ENCODE assay signal across 8 cellular contexts in genomic region chr22:37021710-37022482, GRCh38. TPM values are rescaled to one million over a fixed set of nuclear protein-coding genes. Genes with fewer than 3 reads are reported as not detected.
DNase-seq lines count a peak whose midpoint lies in the region; ATAC-seq, FAIRE-seq and TF ChIP-seq lines count a peak whose summit lies in the region.

No MANE protein-coding gene starts in this region.

- H3K27ac Mint-ChIP-seq in activated naive CD4-positive, alpha-beta T cell treated with anti-CD3 and anti-CD28 coated beads for 36 hours: no peak overlapping the region

- H3K27me3 Mint-ChIP-seq in activated naive CD4-positive, alpha-beta T cell treated with anti-CD3 and anti-CD28 coated beads for 36 hours (ENCODE audit: low read depth): peaks cover 22% of the 10 kb centered on the region

- peak; percentile 66 for FAIRE-seq in GM12891 (lab: Jason Lieb, UNC)

- H3K36me3 Mint-ChIP-seq in activated naive CD4-positive, alpha-beta T cell treated with anti-CD3 and anti-CD28 coated beads for 36 hours (ENCODE audit: low read depth): no peaks in the 10 kb centered on the region

- intact Hi-C loops in activated naive CD4-positive, alpha-beta T cell treated with anti-CD3 and anti-CD28 coated beads for 36 hours (cut with micrococcal nuclease): no loop called here
- intact Hi-C loops in left ventricle myocardium superior (cut with micrococcal nuclease): no loop called here

- no peak for TF ChIP-seq POLR2A in GM12891 (IDR thresholded peaks at IDR 0.05; ENCODE audit: low read depth, low read length)

- DNase-seq in GM12891 (ENCODE audit: insufficient read length, low spot score) (peak; percentile 80), RPMI8226 (peak; percentile 73), left ventricle myocardium superior (peak; percentile 67), HPDE6-E6E7 (ENCODE audit: extremely low spot score) (no peak)
- DNase-seq in activated naive CD4-positive, alpha-beta T cell treated with anti-CD3 and anti-CD28 coated beads for 36 hours: peak; percentile 54
- peak; percentile 74 for DNase-seq in stimulated activated CD4-positive, alpha-beta T cell treated with anti-CD3 and anti-CD28 coated beads, Interleukin-15, amount 100 ng/mL, for 24 hours

- no peaks in the 10 kb centered on the region for H3K9me3 Mint-ChIP-seq in activated naive CD4-positive, alpha-beta T cell treated with anti-CD3 and anti-CD28 coated beads for 36 hours

- CTCF ChIA-PET in activated naive CD4-positive, alpha-beta T cell treated with anti-CD3 and anti-CD28 coated beads for 36 hours (lab: Charles Lee): interaction anchor here (0.6 to 2.8 kb wide), 9 partner anchors 13 to 246 kb away, joined by 3 to 15 read pairs (median 3); partner anchors contain the start of genes IFT27 and RAC2

- H3K4me3 Mint-ChIP-seq in activated naive CD4-positive, alpha-beta T cell treated with anti-CD3 and anti-CD28 coated beads for 36 hours: no peak overlapping the region

- H3K4me1 Mint-ChIP-seq in activated naive CD4-positive, alpha-beta T cell treated with anti-CD3 and anti-CD28 coated beads for 36 hours (ENCODE audit: low read depth): peaks cover 4% of the 10 kb centered on the region

- ATAC-seq in left ventricle myocardium superior: no peak
- ATAC-seq in GM18867 (IDR thresholded peaks at IDR 0.05; ENCODE audit: unreplicated experiment): no peak
- no peak for ATAC-seq in GM19324 (IDR thresholded peaks at IDR 0.05; ENCODE audit: low FRiP score, unreplicated experiment)

TF ChIP-seq in GM12891, 5 proteins besides CTCF, POLR2A, EP300 and RAD21:
- TF ChIP-seq POLR2AphosphoS5 (IDR thresholded peaks at IDR 0.05; ENCODE audit: low read depth, low read length) (no peak), SPI1 (IDR thresholded peaks at IDR 0.05; ENCODE audit: low read depth, low read length) (peak; percentile 65), PAX5 (IDR thresholded peaks at IDR 0.05; ENCODE audit: insufficient read depth, low read length, severe bottlenecking) (no peak), TAF1 (IDR thresholded peaks at IDR 0.05; ENCODE audit: low read depth, low read length) (no peak), POU2F2 (IDR thresholded peaks at IDR 0.05; ENCODE audit: low read depth, low read length) (no peak)
TF ChIP-seq in GM12891: peak in this region for 1.

RNA-seq across cellular contexts. Expression of gene MPST, which starts 2.4 kb away (rescaled TPM):
- polyA plus RNA-seq in GM12891 (2012; ENCODE audit: low read depth, missing spikeins): 15.9 TPM
- total RNA-seq in activated naive CD4-positive, alpha-beta T cell treated with anti-CD3 and anti-CD28 coated beads for 36 hours: 1 to 10 TPM; 2.8 to 2.9 TPM
- total RNA-seq in left ventricle myocardium superior: 56.7 TPM

RNA-seq across cellular contexts. Expression of gene TST, which starts 2.6 kb away (rescaled TPM):
- polyA plus RNA-seq in GM12891 (2012; ENCODE audit: low read depth, missing spikeins): 6.8 TPM
- total RNA-seq in activated naive CD4-positive, alpha-beta T cell treated with anti-CD3 and anti-CD28 coated beads for 36 hours: under 1 TPM; 0.38 to 0.44 TPM
- total RNA-seq in left ventricle myocardium superior: 45.8 TPM

RNA-seq across cellular contexts. Expression of gene KCTD17, which starts 29.6 kb away (rescaled TPM):
- 7.0 TPM for polyA plus RNA-seq in GM12891 (2012; ENCODE audit: low read depth, missing spikeins)
- 10 to 100 TPM; 22.6 to 23.1 TPM for total RNA-seq in activated naive CD4-positive, alpha-beta T cell treated with anti-CD3 and anti-CD28 coated beads for 36 hours
- 9.8 TPM for total RNA-seq in left ventricle myocardium superior

Comparison
In these comparisons a context has a peak if more than half of its experiments do, and no peak if none do; other contexts are left out.
1. RNA of gene MPST, which starts 2.4 kb away (total RNA-seq): 56.7 TPM in left ventricle myocardium superior (single experiment); 2.8 to 2.9 TPM in activated naive CD4-positive, alpha-beta T cell treated with anti-CD3 and anti-CD28 coated beads for 36 hours; every median in the first group is over 10 times any median in the second.
2. RNA of gene TST, which starts 2.6 kb away (total RNA-seq): 45.8 TPM in left ventricle myocardium superior (single experiment); 0.38 to 0.44 TPM in activated naive CD4-positive, alpha-beta T cell treated with anti-CD3 and anti-CD28 coated beads for 36 hours; every median in the first group is over 10 times any median in the second.